In genomic region chr10:1132584-1132983, GRCh38 we compare ENCODE assay signal across 1 cellular context.
TF ChIP-seq lines count a peak whose summit lies in the region.

No MANE protein-coding gene starts in this region.

TF ChIP-seq in GM12878, 131 proteins besides CTCF, POLR2A, EP300 and RAD21 (continued from another document):
- no peak for TF ChIP-seq ZNF592 (IDR thresholded peaks at IDR 0.05)
- TF ChIP-seq IKZF1 (conservative IDR thresholded peaks at IDR 0.05) = no peak
- no peak for TF ChIP-seq ZBED1 (IDR thresholded peaks at IDR 0.05; ENCODE audit: borderline replicate concordance)
- TF ChIP-seq GABPA (IDR thresholded peaks at IDR 0.05; ENCODE audit: low read depth) = no peak
- TF ChIP-seq PAX8 (IDR thresholded peaks at IDR 0.05) = no peak
- TF ChIP-seq CREM (IDR thresholded peaks at IDR 0.05; ENCODE audit: low read depth) = no peak
- no peak for TF ChIP-seq CBX5 (IDR thresholded peaks at IDR 0.05; ENCODE audit: low read depth)
- no peak for TF ChIP-seq BCLAF1 (IDR thresholded peaks at IDR 0.05)
- no peak for TF ChIP-seq CHD2 (IDR thresholded peaks at IDR 0.05; ENCODE audit: borderline replicate concordance, low read depth, low read length)
- no peak for TF ChIP-seq SREBF2 (IDR thresholded peaks at IDR 0.05; ENCODE audit: low read length)
- no peak for TF ChIP-seq RCOR1 (conservative IDR thresholded peaks at IDR 0.05; ENCODE audit: low read depth, low read length)
